ENCODE assay signal across 8 cellular contexts in the genomic region with DNA sequence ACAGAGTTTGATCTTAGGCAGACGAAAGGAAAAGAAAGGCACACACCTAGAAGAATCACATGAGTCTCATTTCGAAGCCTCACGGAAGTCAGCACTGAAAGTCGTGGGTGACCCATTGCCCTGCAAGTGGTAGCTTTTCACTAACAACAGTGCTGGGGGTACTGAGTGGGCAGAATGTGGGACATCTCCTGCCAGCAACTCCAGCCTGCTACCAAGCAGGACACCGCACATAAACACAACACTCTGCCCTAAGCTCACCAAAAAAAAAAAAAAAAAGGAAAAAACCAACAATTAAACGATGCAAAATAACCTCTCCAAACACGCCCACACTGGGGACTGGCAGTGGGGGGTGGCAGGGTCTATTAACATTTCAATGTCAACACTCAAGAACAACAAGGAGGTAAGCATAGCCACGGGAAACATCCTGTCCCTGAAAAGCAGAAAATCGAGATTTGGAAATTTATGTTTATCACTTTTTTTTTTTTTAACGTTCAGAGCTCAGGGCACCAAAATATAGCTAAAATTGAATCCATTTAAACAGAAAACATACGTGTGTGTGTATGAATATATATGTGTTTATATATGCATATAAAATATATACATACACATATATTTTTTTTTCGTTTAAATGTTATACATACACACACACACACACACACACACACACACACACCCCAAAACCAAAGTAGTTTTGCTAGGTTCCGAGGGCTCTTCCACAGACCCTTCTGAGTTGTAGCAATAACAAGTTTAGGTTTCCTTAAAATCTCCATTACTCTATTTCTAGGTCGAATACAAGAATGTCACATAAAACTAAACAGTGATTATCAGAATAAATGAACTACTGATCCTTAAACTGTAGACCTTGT. TPM values are rescaled to one million over a fixed set of nuclear protein-coding genes. Genes with fewer than 3 reads are reported as not detected.
DNase-seq lines count a peak whose midpoint lies in the region; ATAC-seq and TF ChIP-seq lines count a peak whose summit lies in the region.

No MANE protein-coding gene starts in this region.

- H3K4me3 ChIP-seq in BE2C (ENCODE audit: low read depth, low read length), result peak overlapping the region; percentile 62
- peak overlapping the region; percentile 88 for H3K4me3 ChIP-seq in colonic mucosa
- peak overlapping the region; percentile 78 for H3K4me3 ChIP-seq in mesodermal cell (ENCODE audit: extremely low read depth, insufficient read depth, low read length, poor library complexity, severe bottlenecking)
- H3K4me3 ChIP-seq in tibial nerve, result peak overlapping the region; percentile 66 to 88 (median 80)

- POLR2A ChIA-PET in RWPE1 (lab: Yijun Ruan, JAX; ENCODE audit: low non-redundant PET), result interaction anchor here (0.7 to 0.9 kb wide), 2 partner anchors 19 to 85 kb away, joined by 3 to 4 read pairs; no protein-coding TSS in a partner anchor

- no peak for TF ChIP-seq CTCF in BE2C (IDR thresholded peaks at IDR 0.05; ENCODE audit: low read depth, low read length)
- no peak for TF ChIP-seq CTCF in RWPE1 (conservative IDR thresholded peaks at IDR 0.05; ENCODE audit: low read depth)
- TF ChIP-seq CTCF in colonic mucosa (IDR thresholded peaks at IDR 0.05), result no peak
- TF ChIP-seq CTCF in tibial nerve (IDR thresholded peaks at IDR 0.05), result no peak

- 8 to 14% methylated on average over 5 of the region's 14 CpGs for WGBS in mesodermal cell (ENCODE audit: insufficient coverage in 2 of 2), 2 experiments
- WGBS in tibial nerve, 2 donors, result 6 to 7% methylated on average over 14 of the region's 14 CpGs

- intact Hi-C loops in colonic mucosa (cut with DNase I), result no loop called here

- DNase-seq in BE2C (no peak), RWPE1 (ENCODE audit: low spot score) (no peak), colonic mucosa (peak; percentile 63), tibial nerve (ENCODE audit: low spot score in 2 of 2) (no peak), occipital lobe (lab: John Stamatoyannopoulos, UW) (no peak), GDM1 (lab: John Stamatoyannopoulos, UW) (no peak)

- H3K9me3 ChIP-seq in BE2C (no peaks in the 10 kb centered on the region), colonic mucosa (no peaks in the 10 kb centered on the region), mesodermal cell (ENCODE audit: control insufficient read depth, low read length) (peaks cover 3% of the 10 kb centered on the region), tibial nerve (no peaks in the 10 kb centered on the region)

- ATAC-seq in GM21367 (IDR thresholded peaks at IDR 0.05; ENCODE audit: unreplicated experiment), result peak; percentile 27

- H3K27ac ChIP-seq in RWPE1, result peak overlapping the region; percentile 98
- peak overlapping the region; percentile 98 for H3K27ac ChIP-seq in colonic mucosa
- peak overlapping the region; percentile 96 for H3K27ac ChIP-seq in mesodermal cell (ENCODE audit: low read depth, low read length, severe bottlenecking)
- H3K27ac ChIP-seq in tibial nerve, result peak overlapping the region; percentile 97 to 100 (median 100)

- TF ChIP-seq POLR2A in tibial nerve (IDR thresholded peaks at IDR 0.05), result no peak

- H3K36me3 ChIP-seq in BE2C (peaks cover 4% of the 10 kb centered on the region), colonic mucosa (no peaks in the 10 kb centered on the region), mesodermal cell (ENCODE audit: control insufficient read depth, insufficient read depth, low read length) (no peaks in the 10 kb centered on the region), tibial nerve (no peaks in the 10 kb centered on the region)

- H3K4me1 ChIP-seq in BE2C (no peaks in the 10 kb centered on the region; the same call in 1 of the 2 replicates), colonic mucosa (peaks cover 4% of the 10 kb centered on the region), mesodermal cell (ENCODE audit: control insufficient read depth, insufficient read depth, low read length, poor library complexity, severe bottlenecking) (peaks cover 8% of the 10 kb centered on the region), tibial nerve (peaks cover 0 to 41% (median 13%) of the 10 kb centered on the region in 4 donors)

- CTCF ChIA-PET in RWPE1 (lab: Yijun Ruan, JAX), result interaction anchor here (0.7 kb wide), 1 partner anchor 31 kb away, joined by 3 read pairs; no protein-coding TSS in a partner anchor

- no peak for TF ChIP-seq EP300 in tibial nerve (IDR thresholded peaks at IDR 0.05)

- H3K9ac ChIP-seq in colonic mucosa (ENCODE audit: low read depth in 2 of 2, low read length in 2 of 2), result peak overlapping the region; percentile 98 to 99

- no peaks in the 10 kb centered on the region for H3K27me3 ChIP-seq in BE2C
- no peaks in the 10 kb centered on the region for H3K27me3 ChIP-seq in colonic mucosa
- H3K27me3 ChIP-seq in tibial nerve, result no peaks in the 10 kb centered on the region

RNA-seq across cellular contexts. Expression of gene INO80D, which starts 2.1 kb away (rescaled TPM):
- polyA plus RNA-seq in BE2C (2012; ENCODE audit: insufficient read depth, insufficient read length, low read depth), result 4.5 TPM
- total RNA-seq in colonic mucosa (10 to 100 TPM; 20.2 to 29.9 TPM), tibial nerve (10 to 100 TPM; 16.9 to 24.3 (median 20.6) TPM), occipital lobe (25.4 TPM)
- polyA plus RNA-seq in mesodermal cell (2013, experiment 1 of 2), result 3.1 TPM
- 2.4 TPM for polyA plus RNA-seq in mesodermal cell (2013, experiment 2 of 2)
